ENCODE assay signal across 1 cellular context in the genomic region with DNA sequence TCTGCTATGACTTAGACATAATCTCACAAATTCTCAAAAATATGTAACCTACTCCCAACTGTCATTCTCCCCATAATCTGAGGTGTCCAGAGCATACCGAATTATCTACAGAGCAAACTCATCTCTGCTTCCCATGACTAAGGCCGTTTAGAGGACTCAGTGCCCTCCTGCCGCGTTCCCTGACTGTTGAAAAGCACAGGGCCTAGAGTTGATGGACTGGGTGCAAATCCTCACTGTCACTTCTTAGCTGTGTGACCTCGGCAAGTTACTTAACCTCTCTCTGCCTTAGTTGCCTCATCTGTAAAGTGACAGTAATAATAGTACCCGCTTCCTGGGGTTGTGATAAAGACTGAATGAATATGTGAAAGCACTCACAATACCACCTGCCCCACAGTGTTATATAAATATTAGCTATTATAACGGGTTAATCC.
A peak's percentile ranks its signal among the peaks of the same experiment; 100 is the strongest.
TF ChIP-seq lines count a peak whose summit lies in the region.

No MANE protein-coding gene starts in this region.

TF ChIP-seq in K562, 482 proteins besides CTCF, POLR2A, EP300 and RAD21 (continued from another document and continues in another):
- TF ChIP-seq, protein P1, sequence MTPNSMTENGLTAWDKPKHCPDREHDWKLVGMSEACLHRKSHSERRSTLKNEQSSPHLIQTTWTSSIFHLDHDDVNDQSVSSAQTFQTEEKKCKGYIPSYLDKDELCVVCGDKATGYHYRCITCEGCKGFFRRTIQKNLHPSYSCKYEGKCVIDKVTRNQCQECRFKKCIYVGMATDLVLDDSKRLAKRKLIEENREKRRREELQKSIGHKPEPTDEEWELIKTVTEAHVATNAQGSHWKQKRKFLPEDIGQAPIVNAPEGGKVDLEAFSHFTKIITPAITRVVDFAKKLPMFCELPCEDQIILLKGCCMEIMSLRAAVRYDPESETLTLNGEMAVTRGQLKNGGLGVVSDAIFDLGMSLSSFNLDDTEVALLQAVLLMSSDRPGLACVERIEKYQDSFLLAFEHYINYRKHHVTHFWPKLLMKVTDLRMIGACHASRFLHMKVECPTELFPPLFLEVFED (CRISPR knock-in tag; conservative IDR thresholded peaks at IDR 0.05): 0 out of 2 replicates have a peak, but pooled peaks have one; percentile 41
- TF ChIP-seq ZNF316 (IDR thresholded peaks at IDR 0.05) (peak; percentile 93), TAF15 (IDR thresholded peaks at IDR 0.05; ENCODE audit: low read depth, low read length) (no peak), GTF2A2 (tag; IDR thresholded peaks at IDR 0.05) (no peak), MYNN (IDR thresholded peaks at IDR 0.05) (0 out of 2 replicates have a peak, but pooled peaks have one; percentile 47), MYNN (CRISPR knock-in tag; IDR thresholded peaks at IDR 0.05) (no peak), BRD4 (IDR thresholded peaks at IDR 0.05) (no peak), HDAC2 (IDR thresholded peaks at IDR 0.05) (peak; percentile 84), NCOR1 (IDR thresholded peaks at IDR 0.05) (peak; percentile 21; the same call in 1 of the 2 replicates), NCOA6 (IDR thresholded peaks at IDR 0.05) (no peak), MEIS2 (IDR thresholded peaks at IDR 0.05; ENCODE audit: partially characterized antibody) (peak; percentile 60), LEF1 (IDR thresholded peaks at IDR 0.05) (no peak; the same call in 1 of the 2 replicates), TOE1 (IDR thresholded peaks at IDR 0.05; ENCODE audit: borderline replicate concordance) (no peak; the same call in 1 of the 2 replicates), TOE1 (CRISPR knock-in tag; IDR thresholded peaks at IDR 0.05; ENCODE audit: borderline replicate concordance, low read depth) (no peak), TFAM (CRISPR knock-in tag; conservative IDR thresholded peaks at IDR 0.05) (no peak), MCM2 (IDR thresholded peaks at IDR 0.05; ENCODE audit: low read depth) (no peak), SMARCC2 (IDR thresholded peaks at IDR 0.05; ENCODE audit: low read depth) (peak; percentile 68; the same call in 1 of the 2 replicates), TEAD4 (IDR thresholded peaks at IDR 0.05; ENCODE audit: low read length) (peak; percentile 39; the same call in 1 of the 2 replicates), TEAD4 (CRISPR knock-in tag; IDR thresholded peaks at IDR 0.05; ENCODE audit: borderline replicate concordance) (no peak), FOXM1 (IDR thresholded peaks at IDR 0.05; ENCODE audit: low read depth) (0 out of 2 replicates have a peak, but pooled peaks have one; percentile 40), FOXM1 (CRISPR knock-in tag; IDR thresholded peaks at IDR 0.05; ENCODE audit: low read depth) (no peak), HMG20A (CRISPR knock-in tag; conservative IDR thresholded peaks at IDR 0.05) (no peak), POLR3G (IDR thresholded peaks at IDR 0.05; ENCODE audit: extremely low read depth, insufficient read length, insufficient replicate concordance) (no peak), JUND (IDR thresholded peaks at IDR 0.05; ENCODE audit: borderline replicate concordance, low read depth, low read length) (peak; percentile 66; the same call in 1 of the 2 replicates), JUND (tag; IDR thresholded peaks at IDR 0.05; ENCODE audit: borderline replicate concordance, low read depth, low read length) (peak; percentile 61; the same call in 2 of the 3 replicates), KDM4B (IDR thresholded peaks at IDR 0.05; ENCODE audit: borderline replicate concordance in 2 of 2, low read depth in 1 of 2) (no peak), ZNF232 (CRISPR knock-in tag; IDR thresholded peaks at IDR 0.05) (no peak), MTF1 (CRISPR knock-in tag; IDR thresholded peaks at IDR 0.05; ENCODE audit: borderline replicate concordance) (no peak), CBX3 (IDR thresholded peaks at IDR 0.05; ENCODE audit: borderline replicate concordance in 1 of 2, low read length in 2 of 2) (peak in 1 of 2 experiments; percentile 66; a peak in 1 of 3 replicates), TRIM24 (IDR thresholded peaks at IDR 0.05) (peak; percentile 26 to 60; a peak in 3 of 4 replicates), SOX6 (IDR thresholded peaks at IDR 0.05) (peak; percentile 52), HDGF (IDR thresholded peaks at IDR 0.05) (0 out of 2 replicates have a peak, but pooled peaks have one; percentile 77), SMARCA5 (IDR thresholded peaks at IDR 0.05) (peak; percentile 91), RCOR1 (IDR thresholded peaks at IDR 0.05; ENCODE audit: borderline replicate concordance in 1 of 2, low read depth in 2 of 2, low read length in 2 of 2) (peak in 1 of 2 experiments; percentile 92; a peak in 2 of 4 replicates), MAFK (IDR thresholded peaks at IDR 0.05; ENCODE audit: low read length) (peak; percentile 77), DMBX1 (CRISPR knock-in tag; IDR thresholded peaks at IDR 0.05; ENCODE audit: borderline replicate concordance) (peak; percentile 14; the same call in 1 of the 2 replicates), SPI1 (IDR thresholded peaks at IDR 0.05; ENCODE audit: borderline replicate concordance, low read depth, low read length) (no peak), HNRNPH1 (optimal IDR thresholded peaks at IDR 0.05; ENCODE audit: low read depth, low read length) (no peak), ZNF311 (CRISPR knock-in tag; IDR thresholded peaks at IDR 0.05) (no peak), SMARCE1 (IDR thresholded peaks at IDR 0.05) (peak; percentile 66), MECOM (CRISPR knock-in tag; IDR thresholded peaks at IDR 0.05) (peak; percentile 86), ZKSCAN3 (CRISPR knock-in tag; IDR thresholded peaks at IDR 0.05) (no peak)
- TF ChIP-seq, protein P2, sequence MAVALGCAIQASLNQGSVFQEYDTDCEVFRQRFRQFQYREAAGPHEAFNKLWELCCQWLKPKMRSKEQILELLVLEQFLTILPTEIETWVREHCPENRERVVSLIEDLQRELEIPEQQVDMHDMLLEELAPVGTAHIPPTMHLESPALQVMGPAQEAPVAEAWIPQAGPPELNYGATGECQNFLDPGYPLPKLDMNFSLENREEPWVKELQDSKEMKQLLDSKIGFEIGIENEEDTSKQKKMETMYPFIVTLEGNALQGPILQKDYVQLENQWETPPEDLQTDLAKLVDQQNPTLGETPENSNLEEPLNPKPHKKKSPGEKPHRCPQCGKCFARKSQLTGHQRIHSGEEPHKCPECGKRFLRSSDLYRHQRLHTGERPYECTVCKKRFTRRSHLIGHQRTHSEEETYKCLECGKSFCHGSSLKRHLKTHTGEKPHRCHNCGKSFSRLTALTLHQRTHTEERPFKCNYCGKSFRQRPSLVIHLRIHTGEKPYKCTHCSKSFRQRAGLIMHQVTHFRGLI (CRISPR knock-in tag; IDR thresholded peaks at IDR 0.05): 0 out of 2 replicates have a peak, but pooled peaks have one; percentile 27
- TF ChIP-seq, protein P3, sequence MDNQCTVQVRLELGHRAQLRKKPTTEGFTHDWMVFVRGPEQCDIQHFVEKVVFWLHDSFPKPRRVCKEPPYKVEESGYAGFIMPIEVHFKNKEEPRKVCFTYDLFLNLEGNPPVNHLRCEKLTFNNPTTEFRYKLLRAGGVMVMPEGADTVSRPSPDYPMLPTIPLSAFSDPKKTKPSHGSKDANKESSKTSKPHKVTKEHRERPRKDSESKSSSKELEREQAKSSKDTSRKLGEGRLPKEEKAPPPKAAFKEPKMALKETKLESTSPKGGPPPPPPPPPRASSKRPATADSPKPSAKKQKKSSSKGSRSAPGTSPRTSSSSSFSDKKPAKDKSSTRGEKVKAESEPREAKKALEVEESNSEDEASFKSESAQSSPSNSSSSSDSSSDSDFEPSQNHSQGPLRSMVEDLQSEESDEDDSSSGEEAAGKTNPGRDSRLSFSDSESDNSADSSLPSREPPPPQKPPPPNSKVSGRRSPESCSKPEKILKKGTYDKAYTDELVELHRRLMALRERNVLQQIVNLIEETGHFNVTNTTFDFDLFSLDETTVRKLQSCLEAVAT (IDR thresholded peaks at IDR 0.05): peak in 1 of 2 experiments; percentile 19; a peak in 2 of 4 replicates
- TF ChIP-seq, protein P4, sequence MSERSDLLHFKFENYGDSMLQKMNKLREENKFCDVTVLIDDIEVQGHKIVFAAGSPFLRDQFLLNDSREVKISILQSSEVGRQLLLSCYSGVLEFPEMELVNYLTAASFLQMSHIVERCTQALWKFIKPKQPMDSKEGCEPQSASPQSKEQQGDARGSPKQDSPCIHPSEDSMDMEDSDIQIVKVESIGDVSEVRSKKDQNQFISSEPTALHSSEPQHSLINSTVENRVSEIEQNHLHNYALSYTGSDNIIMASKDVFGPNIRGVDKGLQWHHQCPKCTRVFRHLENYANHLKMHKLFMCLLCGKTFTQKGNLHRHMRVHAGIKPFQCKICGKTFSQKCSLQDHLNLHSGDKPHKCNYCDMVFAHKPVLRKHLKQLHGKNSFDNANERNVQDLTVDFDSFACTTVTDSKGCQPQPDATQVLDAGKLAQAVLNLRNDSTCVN (CRISPR knock-in tag; IDR thresholded peaks at IDR 0.05): 0 out of 2 replicates have a peak, but pooled peaks have one; percentile 30
- TF ChIP-seq, protein P5, sequence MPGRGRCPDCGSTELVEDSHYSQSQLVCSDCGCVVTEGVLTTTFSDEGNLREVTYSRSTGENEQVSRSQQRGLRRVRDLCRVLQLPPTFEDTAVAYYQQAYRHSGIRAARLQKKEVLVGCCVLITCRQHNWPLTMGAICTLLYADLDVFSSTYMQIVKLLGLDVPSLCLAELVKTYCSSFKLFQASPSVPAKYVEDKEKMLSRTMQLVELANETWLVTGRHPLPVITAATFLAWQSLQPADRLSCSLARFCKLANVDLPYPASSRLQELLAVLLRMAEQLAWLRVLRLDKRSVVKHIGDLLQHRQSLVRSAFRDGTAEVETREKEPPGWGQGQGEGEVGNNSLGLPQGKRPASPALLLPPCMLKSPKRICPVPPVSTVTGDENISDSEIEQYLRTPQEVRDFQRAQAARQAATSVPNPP (IDR thresholded peaks at IDR 0.05; ENCODE audit: borderline replicate concordance, insufficient read depth, insufficient read length): no peak
- TF ChIP-seq, protein P6, sequence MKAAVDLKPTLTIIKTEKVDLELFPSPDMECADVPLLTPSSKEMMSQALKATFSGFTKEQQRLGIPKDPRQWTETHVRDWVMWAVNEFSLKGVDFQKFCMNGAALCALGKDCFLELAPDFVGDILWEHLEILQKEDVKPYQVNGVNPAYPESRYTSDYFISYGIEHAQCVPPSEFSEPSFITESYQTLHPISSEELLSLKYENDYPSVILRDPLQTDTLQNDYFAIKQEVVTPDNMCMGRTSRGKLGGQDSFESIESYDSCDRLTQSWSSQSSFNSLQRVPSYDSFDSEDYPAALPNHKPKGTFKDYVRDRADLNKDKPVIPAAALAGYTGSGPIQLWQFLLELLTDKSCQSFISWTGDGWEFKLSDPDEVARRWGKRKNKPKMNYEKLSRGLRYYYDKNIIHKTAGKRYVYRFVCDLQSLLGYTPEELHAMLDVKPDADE (conservative IDR thresholded peaks at IDR 0.05; ENCODE audit: control insufficient read depth, low read depth, low read length): no peak
- TF ChIP-seq, protein P7, sequence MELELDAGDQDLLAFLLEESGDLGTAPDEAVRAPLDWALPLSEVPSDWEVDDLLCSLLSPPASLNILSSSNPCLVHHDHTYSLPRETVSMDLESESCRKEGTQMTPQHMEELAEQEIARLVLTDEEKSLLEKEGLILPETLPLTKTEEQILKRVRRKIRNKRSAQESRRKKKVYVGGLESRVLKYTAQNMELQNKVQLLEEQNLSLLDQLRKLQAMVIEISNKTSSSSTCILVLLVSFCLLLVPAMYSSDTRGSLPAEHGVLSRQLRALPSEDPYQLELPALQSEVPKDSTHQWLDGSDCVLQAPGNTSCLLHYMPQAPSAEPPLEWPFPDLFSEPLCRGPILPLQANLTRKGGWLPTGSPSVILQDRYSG (tag; conservative IDR thresholded peaks at IDR 0.05; ENCODE audit: low read depth): no peak
- TF ChIP-seq, protein P8, sequence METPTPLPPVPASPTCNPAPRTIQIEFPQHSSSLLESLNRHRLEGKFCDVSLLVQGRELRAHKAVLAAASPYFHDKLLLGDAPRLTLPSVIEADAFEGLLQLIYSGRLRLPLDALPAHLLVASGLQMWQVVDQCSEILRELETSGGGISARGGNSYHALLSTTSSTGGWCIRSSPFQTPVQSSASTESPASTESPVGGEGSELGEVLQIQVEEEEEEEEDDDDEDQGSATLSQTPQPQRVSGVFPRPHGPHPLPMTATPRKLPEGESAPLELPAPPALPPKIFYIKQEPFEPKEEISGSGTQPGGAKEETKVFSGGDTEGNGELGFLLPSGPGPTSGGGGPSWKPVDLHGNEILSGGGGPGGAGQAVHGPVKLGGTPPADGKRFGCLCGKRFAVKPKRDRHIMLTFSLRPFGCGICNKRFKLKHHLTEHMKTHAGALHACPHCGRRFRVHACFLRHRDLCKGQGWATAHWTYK (CRISPR knock-in tag; IDR thresholded peaks at IDR 0.05): peak; percentile 9; the same call in 1 of the 2 replicates
- TF ChIP-seq, protein P9, sequence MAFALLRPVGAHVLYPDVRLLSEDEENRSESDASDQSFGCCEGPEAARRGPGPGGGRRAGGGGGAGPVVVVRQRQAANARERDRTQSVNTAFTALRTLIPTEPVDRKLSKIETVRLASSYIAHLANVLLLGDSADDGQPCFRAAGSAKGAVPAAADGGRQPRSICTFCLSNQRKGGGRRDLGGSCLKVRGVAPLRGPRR (CRISPR knock-in tag; IDR thresholded peaks at IDR 0.05): peak; percentile 32; the same call in 1 of the 2 replicates
- TF ChIP-seq, protein P10, sequence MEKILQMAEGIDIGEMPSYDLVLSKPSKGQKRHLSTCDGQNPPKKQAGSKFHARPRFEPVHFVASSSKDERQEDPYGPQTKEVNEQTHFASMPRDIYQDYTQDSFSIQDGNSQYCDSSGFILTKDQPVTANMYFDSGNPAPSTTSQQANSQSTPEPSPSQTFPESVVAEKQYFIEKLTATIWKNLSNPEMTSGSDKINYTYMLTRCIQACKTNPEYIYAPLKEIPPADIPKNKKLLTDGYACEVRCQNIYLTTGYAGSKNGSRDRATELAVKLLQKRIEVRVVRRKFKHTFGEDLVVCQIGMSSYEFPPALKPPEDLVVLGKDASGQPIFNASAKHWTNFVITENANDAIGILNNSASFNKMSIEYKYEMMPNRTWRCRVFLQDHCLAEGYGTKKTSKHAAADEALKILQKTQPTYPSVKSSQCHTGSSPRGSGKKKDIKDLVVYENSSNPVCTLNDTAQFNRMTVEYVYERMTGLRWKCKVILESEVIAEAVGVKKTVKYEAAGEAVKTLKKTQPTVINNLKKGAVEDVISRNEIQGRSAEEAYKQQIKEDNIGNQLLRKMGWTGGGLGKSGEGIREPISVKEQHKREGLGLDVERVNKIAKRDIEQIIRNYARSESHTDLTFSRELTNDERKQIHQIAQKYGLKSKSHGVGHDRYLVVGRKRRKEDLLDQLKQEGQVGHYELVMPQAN (IDR thresholded peaks at IDR 0.05; ENCODE audit: borderline replicate concordance): no peak
- TF ChIP-seq, protein P11, sequence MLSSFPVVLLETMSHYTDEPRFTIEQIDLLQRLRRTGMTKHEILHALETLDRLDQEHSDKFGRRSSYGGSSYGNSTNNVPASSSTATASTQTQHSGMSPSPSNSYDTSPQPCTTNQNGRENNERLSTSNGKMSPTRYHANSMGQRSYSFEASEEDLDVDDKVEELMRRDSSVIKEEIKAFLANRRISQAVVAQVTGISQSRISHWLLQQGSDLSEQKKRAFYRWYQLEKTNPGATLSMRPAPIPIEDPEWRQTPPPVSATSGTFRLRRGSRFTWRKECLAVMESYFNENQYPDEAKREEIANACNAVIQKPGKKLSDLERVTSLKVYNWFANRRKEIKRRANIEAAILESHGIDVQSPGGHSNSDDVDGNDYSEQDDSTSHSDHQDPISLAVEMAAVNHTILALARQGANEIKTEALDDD (IDR thresholded peaks at IDR 0.05): 0 out of 2 replicates have a peak, but pooled peaks have one; percentile 38
